1 cellular context compared by ENCODE assay signal in the genomic region with DNA sequence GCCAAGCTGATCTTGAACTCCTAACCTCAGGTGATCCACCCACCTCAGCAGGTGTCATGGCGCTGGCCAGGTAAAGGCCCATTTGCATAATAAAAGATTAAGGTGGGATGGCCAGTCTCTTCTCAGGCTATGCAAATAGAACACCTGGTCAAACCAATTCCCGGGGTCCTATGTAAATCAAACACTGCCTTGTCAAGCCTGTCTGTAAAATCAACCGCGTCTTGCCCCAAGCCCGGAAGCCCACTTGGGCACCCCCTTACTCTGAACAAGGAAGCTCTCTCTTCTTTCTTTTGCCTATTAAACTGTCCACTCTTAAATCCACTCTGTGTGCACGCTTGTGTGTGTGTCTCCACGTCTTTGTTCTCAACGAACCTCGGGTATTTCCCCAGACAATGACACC.
TF ChIP-seq lines count a peak whose summit lies in the region.

No MANE protein-coding gene starts in this region.

TF ChIP-seq in GM23338, 12 proteins besides CTCF, POLR2A, EP300 and RAD21:
- 0 out of 2 replicates have a peak, but pooled peaks have one; percentile 10 for TF ChIP-seq ZNF462 (CRISPR knock-in tag; IDR thresholded peaks at IDR 0.05)
- TF ChIP-seq JUNB (IDR thresholded peaks at IDR 0.05; ENCODE audit: unreplicated experiment): peak; percentile 17
- TF ChIP-seq ZNF114 (CRISPR knock-in tag; IDR thresholded peaks at IDR 0.05): no peak
- no peak for TF ChIP-seq CREB1 (CRISPR knock-in tag; IDR thresholded peaks at IDR 0.05; ENCODE audit: low read depth)
- TF ChIP-seq EZH2 (IDR thresholded peaks at IDR 0.05; ENCODE audit: low read depth, unreplicated experiment): no peak
